28 cellular contexts compared by ENCODE assay signal in genomic region chr5:110053205-110053604, GRCh38.
DNase-seq lines count a peak whose midpoint lies in the region; ATAC-seq, FAIRE-seq and TF ChIP-seq lines count a peak whose summit lies in the region.
"Had no signal": no experiment of that assay in that cellular context is flagged by ENCODE, and none has a peak within 500 bp of the region (broad histone marks: within the 10 kb centered on the region; RNA-seq: fewer than 3 reads in every experiment).

No MANE protein-coding gene starts in this region.

- no peaks in the 10 kb centered on the region for H3K79me2 ChIP-seq in OCI-LY7 (ENCODE audit: insufficient read depth, low read depth, low read length)
- H3K79me2 ChIP-seq in HepG2 (ENCODE audit: insufficient read depth, low read length): no peaks in the 10 kb centered on the region
- H3K79me2 ChIP-seq: hepatocyte had no signal

- H3K27ac ChIP-seq in breast epithelium (peak overlapping the region in 1 of 2 donors; percentile 23), OCI-LY7 (ENCODE audit: low read depth, low read length, poor library complexity, severe bottlenecking) (peak overlapping the region; percentile 65), HepG2 (ENCODE audit: extremely low read length, insufficient read depth, low read length) (no peak overlapping the region), SJCRH30 (no peak overlapping the region)
- H3K27ac ChIP-seq: adrenal gland, brain microvascular endothelial cell, gastrocnemius medialis, hepatocyte, RWPE1, testis had no signal

- ATAC-seq in HepG2: no peak
- ATAC-seq: gastrocnemius medialis had no signal

- no peaks in the 10 kb centered on the region for H4K20me1 ChIP-seq in OCI-LY7 (ENCODE audit: insufficient read depth, low read length)
- H4K20me1 ChIP-seq in HepG2 (ENCODE audit: insufficient read depth, low read length): no peaks in the 10 kb centered on the region

- no peak for TF ChIP-seq POLR2A in breast epithelium (IDR thresholded peaks at IDR 0.05)
- TF ChIP-seq POLR2A in HepG2 (IDR thresholded peaks at IDR 0.05; ENCODE audit: insufficient read depth in 1 of 2, low read depth in 2 of 2, low read length in 2 of 2): no peak
- no peak for TF ChIP-seq POLR2A in H54 (IDR thresholded peaks at IDR 0.05; ENCODE audit: low read depth, low read length)

- POLR2A ChIA-PET in MCF 10A (lab: Yijun Ruan, JAX): interaction anchor here (2.5 to 3.0 kb wide), 2 partner anchors 34 to 364 kb away, joined by 13 to 14 read pairs; partner anchors contain the start of gene MAN2A1
- POLR2A ChIA-PET in OCI-LY7 (lab: Charles Lee): interaction anchor here (1.1 to 1.6 kb wide), 2 partner anchors 18 to 733 kb away, joined by 3 read pairs; no protein-coding TSS in a partner anchor
- POLR2A ChIA-PET in HepG2 (lab: Yijun Ruan, JAX): no interaction called here

- H3K9me3 Mint-ChIP-seq in MCF 10A (ENCODE audit: unreplicated experiment): no peaks in the 10 kb centered on the region
- H3K9me3 Mint-ChIP-seq: activated CD4-positive, alpha-beta T cell treated with anti-CD3 and anti-CD28 coated beads, Interleukin-2, amount 10 ng/mL, durations not matched to agents 24 days and 14 days; T-helper 2 cell treated with Interferon-gamma antibody and Interleukin-4, amounts not matched to agents 5 μg/mL and 100 μg/mL, for 36 hours had no signal

- no TSS peak for BruUV-seq in MCF 10A (replicated peaks; lab: Mats Ljungman, UMichigan)
- no TSS peak for BruUV-seq in OCI-LY7 (replicated peaks; lab: Mats Ljungman, UMichigan)
- no TSS peak for BruUV-seq in HepG2 (replicated peaks; lab: Mats Ljungman, UMichigan)

- in situ Hi-C loops in HepG2 (cut with HindIII; ENCODE audit: extremely low pct_ligation_motif_present, low pct_unique_long_range_greater_than_20kb): no loop called here

- WGBS in HepG2 (ENCODE audit: low lambda C conversion rate): 81% methylated on average over 1 of the region's 1 CpG

- TF ChIP-seq CTCF in MCF 10A (IDR thresholded peaks at IDR 0.05; ENCODE audit: unreplicated experiment) (no peak), breast epithelium (IDR thresholded peaks at IDR 0.05) (no peak), OCI-LY7 (conservative IDR thresholded peaks at IDR 0.05; ENCODE audit: low read length) (no peak), HepG2 (CRISPR knock-in tag; IDR thresholded peaks at IDR 0.05) (no peak)

- H3K9me2 ChIP-seq in OCI-LY7 (ENCODE audit: insufficient read depth, low read length): no peaks in the 10 kb centered on the region
- H3K9me2 ChIP-seq: SK-N-SH had no signal

- H3K36me3 ChIP-seq in breast epithelium (no peaks in the 10 kb centered on the region), OCI-LY7 (ENCODE audit: insufficient read depth, low read length) (no peaks in the 10 kb centered on the region), HepG2 (replicated peaks in 1 of 2; ENCODE audit: control insufficient read depth in 1 of 2, insufficient read depth in 2 of 2, low read length in 2 of 2) (no peaks in the 10 kb centered on the region), SJCRH30 (no peaks in the 10 kb centered on the region)
- H3K36me3 ChIP-seq: adrenal gland, brain microvascular endothelial cell, gastrocnemius medialis had no signal

- no peak overlapping the region for H3K4me3 Mint-ChIP-seq in MCF 10A (ENCODE audit: unreplicated experiment)

- TF ChIP-seq EP300 in HepG2 (IDR thresholded peaks at IDR 0.05; ENCODE audit: low read depth in 2 of 2, low read length in 2 of 2) (no peak), HepG2 (CRISPR knock-in tag; IDR thresholded peaks at IDR 0.05; ENCODE audit: borderline replicate concordance) (no peak)

- no peak for TF ChIP-seq RAD21 in HepG2 (CRISPR knock-in tag; IDR thresholded peaks at IDR 0.05)

- no peaks in the 10 kb centered on the region for H3K9me3 ChIP-seq in breast epithelium
- no peaks in the 10 kb centered on the region for H3K9me3 ChIP-seq in OCI-LY7 (ENCODE audit: low read length)
- no peaks in the 10 kb centered on the region for H3K9me3 ChIP-seq in HepG2 (ENCODE audit: low read length)
- no peaks in the 10 kb centered on the region for H3K9me3 ChIP-seq in SJCRH30 (replicated peaks)
- H3K9me3 ChIP-seq: adrenal gland, gastrocnemius medialis, SK-N-SH, testis had no signal

- no peak overlapping the region for H3K4me3 ChIP-seq in breast epithelium
- H3K4me3 ChIP-seq in OCI-LY7 (ENCODE audit: low read depth, low read length, poor library complexity, severe bottlenecking): no peak overlapping the region
- no peak overlapping the region for H3K4me3 ChIP-seq in HepG2 (replicated peaks in 1 of 3; ENCODE audit: insufficient read depth in 1 of 3, low read depth in 2 of 3, low read length in 3 of 3)
- H3K4me3 ChIP-seq in SJCRH30: no peak overlapping the region
- H3K4me3 ChIP-seq: adrenal gland, gastrocnemius medialis, hepatocyte, testis had no signal

- H3K27me3 ChIP-seq in breast epithelium (no peaks in the 10 kb centered on the region), HepG2 (ENCODE audit: control insufficient read depth in 1 of 2, insufficient read depth in 2 of 2, low read length in 2 of 2) (no peaks in the 10 kb centered on the region), SJCRH30 (no peaks in the 10 kb centered on the region)
- H3K27me3 ChIP-seq: adrenal gland, brain microvascular endothelial cell, gastrocnemius medialis, hepatocyte, testis had no signal

- no peaks in the 10 kb centered on the region for H3K36me3 Mint-ChIP-seq in MCF 10A (ENCODE audit: insufficient read depth, unreplicated experiment)

- H3K4me1 Mint-ChIP-seq in MCF 10A (ENCODE audit: insufficient read depth, unreplicated experiment): peaks cover 27% of the 10 kb centered on the region

- peak overlapping the region; percentile 64 for H3K4me2 ChIP-seq in OCI-LY7 (ENCODE audit: low read length)
- no peak overlapping the region for H3K4me2 ChIP-seq in HepG2 (ENCODE audit: low read depth, low read length)
- H3K4me2 ChIP-seq: hepatocyte, SK-N-SH had no signal

- intact Hi-C loops in MCF 10A (cut with micrococcal nuclease) (loop anchor here (5.0 kb wide), 1 partner anchor 361 kb away; no protein-coding TSS in a partner anchor), breast epithelium (cut with DNase I; ENCODE audit: low total_unique reads) (no loop called here), OCI-LY7 (cut with micrococcal nuclease; ENCODE audit: unreplicated experiment) (loop anchor here (1.0 kb wide), 1 partner anchor 362 kb away; no protein-coding TSS in a partner anchor), HepG2 (cut with micrococcal nuclease; ENCODE audit: unreplicated experiment) (no loop called here)

- H2AFZ ChIP-seq in OCI-LY7 (ENCODE audit: low read length) (no peak overlapping the region), HepG2 (ENCODE audit: low read length) (no peak overlapping the region)
- H2AFZ ChIP-seq: hepatocyte had no signal

- H3K27ac Mint-ChIP-seq in MCF 10A (ENCODE audit: low read depth, unreplicated experiment): peak overlapping the region; percentile 33

- H3K9ac ChIP-seq in HepG2 (ENCODE audit: insufficient read depth, low read depth, low read length): no peak overlapping the region
- H3K9ac ChIP-seq: SK-N-SH had no signal

- no peak for FAIRE-seq in HepG2 (lab: Jason Lieb, UNC)
- FAIRE-seq in H54 (lab: Jason Lieb, UNC): no peak
- FAIRE-seq: colon, urothelium cell line had no signal

- H3K4me1 ChIP-seq in breast epithelium (no peaks in the 10 kb centered on the region), OCI-LY7 (ENCODE audit: insufficient read depth, low read length, poor library complexity, severe bottlenecking) (peaks cover 25% of the 10 kb centered on the region), HepG2 (ENCODE audit: insufficient read depth, low read length) (no peaks in the 10 kb centered on the region), SJCRH30 (peaks cover 16% of the 10 kb centered on the region)
- H3K4me1 ChIP-seq: adrenal gland, gastrocnemius medialis, testis had no signal

- H3K27me3 Mint-ChIP-seq in MCF 10A (ENCODE audit: insufficient read depth, unreplicated experiment): no peaks in the 10 kb centered on the region
- H3K27me3 Mint-ChIP-seq: activated CD4-positive, alpha-beta T cell treated with anti-CD3 and anti-CD28 coated beads, Interleukin-2, amount 10 ng/mL, durations not matched to agents 24 days and 14 days had no signal

- CTCF ChIA-PET in MCF 10A (lab: Yijun Ruan, JAX): interaction anchor here (0.9 to 1.2 kb wide), 3 partner anchors 15 to 362 kb away, joined by 3 to 5 read pairs (median 4); no protein-coding TSS in a partner anchor
- CTCF ChIA-PET in OCI-LY7 (lab: Charles Lee; ENCODE audit: unreplicated experiment): no interaction called here
- CTCF ChIA-PET in HepG2 (lab: Yijun Ruan, JAX; ENCODE audit: low intra/inter-chr PET ratio, low total read pairs): no interaction called here

- no peak for DNase-seq in MCF 10A (ENCODE audit: unreplicated experiment)
- DNase-seq in breast epithelium (ENCODE audit: low spot score in 2 of 2): no peak
- DNase-seq in OCI-LY7 (ENCODE audit: low spot score): no peak
- DNase-seq in HepG2 (ENCODE audit: low spot score): no peak
- DNase-seq in KG1 (lab: John Stamatoyannopoulos, UW): no peak
- no peak for DNase-seq in SJCRH30
- no peak for DNase-seq in H54 (ENCODE audit: insufficient read length, low spot score)
- no peak for DNase-seq in NCI-H2227 treated with DMSO at 0.1 percent for 48 hours (lab: John Stamatoyannopoulos, UW)
- DNase-seq: activated CD4-positive, alpha-beta T cell treated with anti-CD3 and anti-CD28 coated beads, Interleukin-2, amount 10 ng/mL, durations not matched to agents 24 days and 14 days; adrenal gland; brain microvascular endothelial cell; C1 segment of cervical spinal cord; effector CD8-positive, alpha-beta T cell; gastrocnemius medialis; KBM-7; MV-4-11; NCI-H526 treated with DMSO at 0.1 percent for 48 hours; retina; SK-N-SH; stimulated activated CD4-positive, alpha-beta T cell treated with anti-CD3 and anti-CD28 coated beads, Interleukin-12 subunit alpha, Interleukin-12 subunit beta, amount 100 ng/mL, for 4 hours; stimulated activated CD4-positive, alpha-beta T cell treated with anti-CD3 and anti-CD28 coated beads, Interleukin-4, amount 100 ng/mL, for 24 hours; stimulated activated naive CD4-positive, alpha-beta T cell; testis had no signal

TF ChIP-seq in HepG2, 621 proteins besides CTCF, POLR2A, EP300 and RAD21 (continues in another document):
- TF ChIP-seq CREB1 (IDR thresholded peaks at IDR 0.05) (no peak), CREB1 (CRISPR knock-in tag; IDR thresholded peaks at IDR 0.05) (no peak), JDP2 (CRISPR knock-in tag; IDR thresholded peaks at IDR 0.05; ENCODE audit: borderline replicate concordance) (no peak), TBL1XR1 (IDR thresholded peaks at IDR 0.05; ENCODE audit: borderline replicate concordance, low read length, partially characterized antibody) (no peak), ZNF343 (CRISPR knock-in tag; IDR thresholded peaks at IDR 0.05) (no peak)

Comparison
In these comparisons a context has a peak if more than half of its experiments do, and no peak if none do; other contexts are left out.
1. intact Hi-C loops: an anchor here in MCF 10A (5.0 kb wide) and OCI-LY7 (1.0 kb wide); none called in breast epithelium and HepG2.